Comparison of ENCODE assay signal across 23 cellular contexts in the genomic region with DNA sequence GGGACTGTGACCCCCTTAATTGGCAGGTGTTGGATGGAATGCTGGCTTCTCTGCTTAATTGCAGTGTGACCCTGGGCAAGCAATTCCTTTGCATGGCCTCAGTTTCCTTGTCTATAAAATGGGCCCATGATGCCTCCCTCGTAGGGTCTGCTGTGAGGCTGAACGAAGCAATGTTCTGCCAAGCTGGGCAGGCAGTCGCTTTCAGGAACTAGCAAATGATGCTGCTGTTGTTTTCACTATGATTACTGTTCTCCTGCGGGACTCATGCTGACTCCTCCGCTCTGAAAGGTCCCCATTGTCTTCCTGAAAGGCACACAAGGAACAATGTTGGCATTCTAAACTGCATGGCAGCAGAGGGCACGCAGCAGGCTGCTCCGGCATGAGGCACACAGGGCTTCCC. TPM values are rescaled to one million over a fixed set of nuclear protein-coding genes. Genes with fewer than 3 reads are reported as not detected.
DNase-seq lines count a peak whose midpoint lies in the region; ATAC-seq and TF ChIP-seq lines count a peak whose summit lies in the region.
"Had no signal": no experiment of that assay in that cellular context is flagged by ENCODE, and none has a peak within 500 bp of the region (broad histone marks: within the 10 kb centered on the region; RNA-seq: fewer than 3 reads in every experiment).

No MANE protein-coding gene starts in this region.

- no peaks in the 10 kb centered on the region for H3K9me3 ChIP-seq in CD4-positive, alpha-beta T cell (ENCODE audit: control insufficient read depth, low read length)
- H3K9me3 ChIP-seq in psoas muscle: no peaks in the 10 kb centered on the region
- H3K9me3 ChIP-seq: neutrophil had no signal

- H3K36me3 ChIP-seq in psoas muscle (ENCODE audit: insufficient read depth in 1 of 2, low read depth in 1 of 2): no peaks in the 10 kb centered on the region
- H3K36me3 ChIP-seq: cardiac muscle cell had no signal

- H3K27ac ChIP-seq in CD4-positive, alpha-beta T cell (ENCODE audit: low read depth, low read length): no peak overlapping the region
- peak overlapping the region; percentile 41 for H3K27ac ChIP-seq in psoas muscle
- H3K27ac ChIP-seq: cardiac muscle cell, VCaP had no signal

- H3K4me1 Mint-ChIP-seq in CD4-positive, alpha-beta T cell (ENCODE audit: low read depth): peaks cover 63% of the 10 kb centered on the region

- H3K27ac Mint-ChIP-seq in CD4-positive, alpha-beta T cell: peak overlapping the region; percentile 33
- H3K27ac Mint-ChIP-seq: activated CD4-positive, alpha-beta memory T cell treated with anti-CD3 and anti-CD28 coated beads for 36 hours; activated naive CD8-positive, alpha-beta T cell treated with anti-CD3 and anti-CD28 coated beads, Interleukin-2, amount 10 ng/mL, durations not matched to agents 7 days and 5 days; T-helper 1 cell treated with Interleukin-12 subunit alpha and Interleukin-12 subunit beta and Interleukin-4 antibody, amounts not matched to agents 30 μg/mL and 1 μg/mL, for 36 hours had no signal

- CTCF ChIA-PET in CD4-positive, alpha-beta T cell (lab: Charles Lee): no interaction called here
- CTCF ChIA-PET in GM10248 (lab: Yijun Ruan, JAX): no interaction called here

- intact Hi-C loops in CD4-positive, alpha-beta T cell (cut with DNase I, micrococcal nuclease): no loop called here
- intact Hi-C loops in psoas muscle (cut with DNase I): loop anchor here in 1 of 2 donors (5.0 kb wide), 1 partner anchor 47 kb away; no protein-coding TSS in a partner anchor

- peaks cover 52% of the 10 kb centered on the region for H3K4me1 ChIP-seq in psoas muscle

- no peak for TF ChIP-seq CTCF in CD4-positive, alpha-beta T cell (IDR thresholded peaks at IDR 0.05)
- TF ChIP-seq CTCF in psoas muscle (IDR thresholded peaks at IDR 0.05): no peak
- TF ChIP-seq CTCF in GM10248 (IDR thresholded peaks at IDR 0.05; ENCODE audit: control extremely low read depth, extremely low read depth, low read depth, missing control alignments): no peak

- H3K27me3 Mint-ChIP-seq in CD4-positive, alpha-beta T cell: no peaks in the 10 kb centered on the region
- H3K27me3 Mint-ChIP-seq: activated CD4-positive, alpha-beta memory T cell treated with anti-CD3 and anti-CD28 coated beads for 36 hours; activated naive CD8-positive, alpha-beta T cell treated with anti-CD3 and anti-CD28 coated beads, Interleukin-2, amount 10 ng/mL, durations not matched to agents 7 days and 5 days had no signal

- H3K27me3 ChIP-seq in CD4-positive, alpha-beta T cell (ENCODE audit: control insufficient read depth, insufficient read depth, low read length): no peaks in the 10 kb centered on the region
- no peaks in the 10 kb centered on the region for H3K27me3 ChIP-seq in psoas muscle (ENCODE audit: insufficient read depth in 3 of 3, low read length in 2 of 3)
- H3K27me3 ChIP-seq: cardiac muscle cell, neutrophil had no signal

- H3K36me3 Mint-ChIP-seq in CD4-positive, alpha-beta T cell (ENCODE audit: low read depth): peaks cover 40% of the 10 kb centered on the region

- H3K4me3 Mint-ChIP-seq in CD4-positive, alpha-beta T cell: no peak overlapping the region
- H3K4me3 Mint-ChIP-seq: activated CD4-positive, alpha-beta memory T cell treated with anti-CD3 and anti-CD28 coated beads for 36 hours; activated naive CD8-positive, alpha-beta T cell treated with anti-CD3 and anti-CD28 coated beads, Interleukin-2, amount 10 ng/mL, durations not matched to agents 7 days and 5 days; T-helper 1 cell treated with Interleukin-12 subunit alpha and Interleukin-12 subunit beta and Interleukin-4 antibody, amounts not matched to agents 30 μg/mL and 1 μg/mL, for 36 hours had no signal

- no peak overlapping the region for H3K4me3 ChIP-seq in psoas muscle
- H3K4me3 ChIP-seq: cardiac muscle cell had no signal

- ATAC-seq in CD4-positive, alpha-beta T cell (ENCODE audit: poor library complexity): no peak
- ATAC-seq in psoas muscle: no peak

- POLR2A ChIA-PET in CD4-positive, alpha-beta T cell (lab: Charles Lee): no interaction called here
- POLR2A ChIA-PET in GM10248 (lab: Yijun Ruan, JAX): no interaction called here

- 80 to 82% (median 80%) methylated on average over 7 of the region's 7 CpGs for WGBS in psoas muscle, 3 donors

- no peak for DNase-seq in CD4-positive, alpha-beta T cell
- peak in 46 of 58 donors; percentile 4 to 91 (median 62) for DNase-seq in anterior cingulate cortex (lab: John Stamatoyannopoulos, UW)
- DNase-seq in hippocampal formation (lab: John Stamatoyannopoulos, UW): peak; percentile 64 to 94
- no peak for DNase-seq in psoas muscle
- no peak for DNase-seq in activated gamma-delta T cell treated with Interleukin-2 at 50 U/mL for 16 hours
- no peak for DNase-seq in NCI-H774 (lab: John Stamatoyannopoulos, UW)
- DNase-seq in GM10248 (ENCODE audit: extremely low spot score): no peak
- DNase-seq in HCEC 1CT: no peak
- DNase-seq: activated CD4-positive, alpha-beta memory T cell treated with anti-CD3 and anti-CD28 coated beads for 36 hours; activated naive CD8-positive, alpha-beta T cell treated with anti-CD3 and anti-CD28 coated beads, Interleukin-2, amount 10 ng/mL, durations not matched to agents 7 days and 5 days; effector CD4-positive, alpha-beta T cell; GDM1; Kasumi-1; kidney glomerular epithelial cell; NCI-H1092 treated with DMSO at 0.1 percent for 48 hours; NCI-H2107; NCI-H524 treated with DMSO at 0.1 percent for 48 hours; SHP77 treated with DMSO at 0.1 percent for 48 hours had no signal

- H3K9me3 Mint-ChIP-seq in CD4-positive, alpha-beta T cell: no peaks in the 10 kb centered on the region
- H3K9me3 Mint-ChIP-seq: activated CD4-positive, alpha-beta memory T cell treated with anti-CD3 and anti-CD28 coated beads for 36 hours; activated naive CD8-positive, alpha-beta T cell treated with anti-CD3 and anti-CD28 coated beads, Interleukin-2, amount 10 ng/mL, durations not matched to agents 7 days and 5 days; T-helper 1 cell treated with Interleukin-12 subunit alpha and Interleukin-12 subunit beta and Interleukin-4 antibody, amounts not matched to agents 30 μg/mL and 1 μg/mL, for 36 hours had no signal

RNA-seq across cellular contexts. Expression of a gene that starts 6.8 kb away (rescaled TPM):
- 10 to 100 TPM; 21.2 to 22.0 TPM for total RNA-seq in CD4-positive, alpha-beta T cell
- 10 to 100 TPM in 3 of 4 donors, 1 to 10 TPM in 1; 9.6 to 22.4 (median 13.7) TPM for total RNA-seq in psoas muscle
- 1 to 10 TPM; 3.1 to 9.9 (median 4.9) TPM for polyA plus RNA-seq in psoas muscle

RNA-seq across cellular contexts. Expression of a gene that starts 42.8 kb away (rescaled TPM):
- total RNA-seq in CD4-positive, alpha-beta T cell: under 1 TPM; 0.81 to 0.88 TPM
- total RNA-seq in psoas muscle: under 1 TPM; 0.13 to 0.73 (median 0.32) TPM
- under 1 TPM; 0.06 to 0.42 (median 0.08) TPM for polyA plus RNA-seq in psoas muscle
- total RNA-seq: cardiac muscle cell, skeletal muscle tissue had no signal
- polyA plus RNA-seq: cardiac muscle cell had no signal

Comparison
In these comparisons a context has a peak if more than half of its experiments do, and no peak if none do; other contexts are left out.
1. DNase-seq: peak in anterior cingulate cortex (46 of 58) and hippocampal formation (2 of 2); none in CD4-positive, alpha-beta T cell (0 of 10), psoas muscle (0 of 2), activated gamma-delta T cell treated with Interleukin-2 at 50 U/mL for 16 hours (single experiment), NCI-H774 (single experiment), GM10248 (single experiment) and HCEC 1CT (single experiment).